ENCODE assay signal across 8 cellular contexts in the genomic region with DNA sequence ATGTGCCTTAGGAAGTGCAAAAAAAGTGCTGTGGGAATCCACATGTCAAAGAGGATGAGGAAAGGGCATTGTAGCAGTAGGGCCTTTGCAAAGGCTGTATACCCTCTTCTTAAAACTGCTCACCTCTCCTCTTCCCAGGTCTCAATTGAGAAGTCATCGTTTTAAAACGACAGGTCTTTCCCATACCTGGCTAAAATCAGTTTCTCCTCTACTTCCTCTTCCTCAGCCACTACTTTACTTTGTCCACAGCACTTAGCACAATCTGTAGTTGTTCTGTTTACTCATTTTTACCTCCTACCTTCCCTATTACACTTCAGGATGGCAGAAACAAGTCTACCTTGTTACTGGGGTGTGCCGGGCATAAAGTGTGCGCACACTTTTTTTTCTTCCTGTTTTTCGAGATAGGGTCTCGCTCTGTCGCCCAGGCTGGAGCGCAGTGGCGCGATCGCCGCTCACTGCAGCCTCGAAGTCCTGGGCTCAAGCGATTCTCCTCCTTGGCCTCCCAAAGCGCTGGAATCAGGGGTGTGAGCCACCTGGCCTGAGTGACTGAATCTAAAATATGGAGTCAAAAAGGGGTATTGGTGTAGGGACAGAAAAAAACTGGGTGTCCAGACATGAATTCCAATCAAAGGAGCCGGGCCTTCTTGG. TPM values are rescaled to one million over a fixed set of nuclear protein-coding genes. Genes with fewer than 3 reads are reported as not detected.
DNase-seq lines count a peak whose midpoint lies in the region; ATAC-seq, FAIRE-seq and TF ChIP-seq lines count a peak whose summit lies in the region.

No MANE protein-coding gene starts in this region.

- H3K9me3 Mint-ChIP-seq in activated CD4-positive, alpha-beta T cell treated with anti-CD3 and anti-CD28 coated beads for 36 hours (ENCODE audit: low read depth), result peaks cover 2% of the 10 kb centered on the region
- H3K9me3 Mint-ChIP-seq in glutamatergic neuron (ENCODE audit: unreplicated experiment), result peaks cover 20% of the 10 kb centered on the region

- H3K27me3 ChIP-seq in sigmoid colon, result no peaks in the 10 kb centered on the region

- peak overlapping the region; percentile 95 for H3K27ac Mint-ChIP-seq in activated CD4-positive, alpha-beta T cell treated with anti-CD3 and anti-CD28 coated beads for 36 hours
- H3K27ac Mint-ChIP-seq in glutamatergic neuron (ENCODE audit: unreplicated experiment), result peak overlapping the region; percentile 97

- H3K27ac ChIP-seq in VCaP (peak overlapping the region; percentile 73), sigmoid colon (peak overlapping the region; percentile 89 to 96 (median 94))

- no peak for TF ChIP-seq EP300 in sigmoid colon (IDR thresholded peaks at IDR 0.05)

- intact Hi-C loops in activated CD4-positive, alpha-beta T cell treated with anti-CD3 and anti-CD28 coated beads for 36 hours (cut with DNase I, micrococcal nuclease), result loop anchor here (1.0 to 10.0 kb wide), 6 partner anchors 9 to 364 kb away; partner anchors contain the start of genes GCLC (in 1 of the 2) and GSTA4 (in 1 of the 2)
- intact Hi-C loops in sigmoid colon (cut with DNase I), result loop anchor here (5.0 to 10.0 kb wide), 3 partner anchors 126 to 436 kb away; partner anchors contain the start of gene LRRC1

- peaks cover 45% of the 10 kb centered on the region for H3K4me1 Mint-ChIP-seq in activated CD4-positive, alpha-beta T cell treated with anti-CD3 and anti-CD28 coated beads for 36 hours
- peaks cover 19% of the 10 kb centered on the region for H3K4me1 Mint-ChIP-seq in glutamatergic neuron (ENCODE audit: low read depth, unreplicated experiment)

- no peaks in the 10 kb centered on the region for H3K9me3 ChIP-seq in sigmoid colon

- TF ChIP-seq POLR2A in sigmoid colon (IDR thresholded peaks at IDR 0.05), result no peak

- no peak for FAIRE-seq in urothelium cell line (lab: Jason Lieb, UNC)

- no peaks in the 10 kb centered on the region for H3K36me3 ChIP-seq in sigmoid colon

- no peak for ATAC-seq in activated CD4-positive, alpha-beta T cell treated with anti-CD3 and anti-CD28 coated beads for 36 hours
- peak; percentile 17 for ATAC-seq in HG03066 (IDR thresholded peaks at IDR 0.05; ENCODE audit: low read depth, unreplicated experiment)

- no peaks in the 10 kb centered on the region for H3K27me3 Mint-ChIP-seq in activated CD4-positive, alpha-beta T cell treated with anti-CD3 and anti-CD28 coated beads for 36 hours
- H3K27me3 Mint-ChIP-seq in glutamatergic neuron (ENCODE audit: unreplicated experiment), result peaks cover 6% of the 10 kb centered on the region

- CTCF ChIA-PET in activated CD4-positive, alpha-beta T cell treated with anti-CD3 and anti-CD28 coated beads for 36 hours (lab: Charles Lee), result interaction anchor here (1.7 kb wide), 1 partner anchor 9 kb away, joined by 7 read pairs; no protein-coding TSS in a partner anchor

- POLR2A ChIA-PET in activated CD4-positive, alpha-beta T cell treated with anti-CD3 and anti-CD28 coated beads for 36 hours (lab: Charles Lee), result interaction anchor here (1.0 kb wide), 1 partner anchor 14 kb away, joined by 3 read pairs; no protein-coding TSS in a partner anchor

- DNase-seq in activated CD4-positive, alpha-beta T cell treated with anti-CD3 and anti-CD28 coated beads for 36 hours, result no peak
- DNase-seq in activated CD4-positive, alpha-beta T cell treated with anti-CD3 and anti-CD28 coated beads, Interleukin-2, amount 50 U/mL, for 1 hour, result no peak
- DNase-seq in glutamatergic neuron, result no peak
- no peak for DNase-seq in sigmoid colon
- DNase-seq in ecto neural progenitor cell (ENCODE audit: low spot score), result no peak
- no peak for DNase-seq in urothelium cell line (ENCODE audit: low spot score)

- peaks cover 0 to 16% (median 4%) of the 10 kb centered on the region in 4 donors for H3K4me1 ChIP-seq in sigmoid colon

- TF ChIP-seq CTCF in VCaP (conservative IDR thresholded peaks at IDR 0.05), result no peak
- no peak for TF ChIP-seq CTCF in glutamatergic neuron (IDR thresholded peaks at IDR 0.05; ENCODE audit: partially characterized antibody, unreplicated experiment)
- no peak for TF ChIP-seq CTCF in sigmoid colon (IDR thresholded peaks at IDR 0.05)

- 2 to 6% methylated on average over 16 of the region's 16 CpGs for WGBS in sigmoid colon, 2 donors

- peak overlapping the region; percentile 87 for H3K4me3 Mint-ChIP-seq in activated CD4-positive, alpha-beta T cell treated with anti-CD3 and anti-CD28 coated beads for 36 hours
- peak overlapping the region; percentile 86 for H3K4me3 Mint-ChIP-seq in glutamatergic neuron (ENCODE audit: unreplicated experiment)

- peak overlapping the region; percentile 51 to 72 (median 64) for H3K4me3 ChIP-seq in sigmoid colon

- H3K36me3 Mint-ChIP-seq in activated CD4-positive, alpha-beta T cell treated with anti-CD3 and anti-CD28 coated beads for 36 hours (ENCODE audit: low read depth), result no peaks in the 10 kb centered on the region
- H3K36me3 Mint-ChIP-seq in glutamatergic neuron (ENCODE audit: unreplicated experiment), result no peaks in the 10 kb centered on the region

RNA-seq across cellular contexts. Expression of gene ELOVL5, which starts 9.8 kb away (rescaled TPM):
- 100 to 1,000 TPM in 1 of 2 experiments, 10 to 100 TPM in 1; 98.1 to 106 TPM for total RNA-seq in activated CD4-positive, alpha-beta T cell treated with anti-CD3 and anti-CD28 coated beads for 36 hours
- 97.2 TPM for total RNA-seq in glutamatergic neuron (ENCODE audit: unreplicated experiment)
- 10 to 100 TPM; 54.3 to 73.8 (median 70.4) TPM for total RNA-seq in sigmoid colon
- polyA plus RNA-seq in sigmoid colon, result 10 to 100 TPM in 1 of 3 donors, 1 to 10 TPM in 2; 7.2 to 51.6 (median 9.6) TPM
